In genomic region chr4:165207431-165208321, GRCh38 we compare ENCODE assay signal across 8 cellular contexts. TPM values are rescaled to one million over a fixed set of nuclear protein-coding genes. Genes with fewer than 3 reads are reported as not detected.
DNase-seq lines count a peak whose midpoint lies in the region; ATAC-seq and FAIRE-seq lines count a peak whose summit lies in the region.

Gene KLHL2, plus strand, starts transcription at chr4:165207561. Its CDS starts 316 bp downstream, at chr4:165207877.

- peak within 1 kb of the TSS; percentile 77 for H3K9ac ChIP-seq in HUES6 (ENCODE audit: low read length)

- no peak within 1 kb of the TSS for H3K27ac ChIP-seq in HUES6 (ENCODE audit: low read depth, low read length)
- H3K27ac ChIP-seq in SJCRH30, result no peak within 1 kb of the TSS
- peak within 1 kb of the TSS; percentile 90 for H3K27ac ChIP-seq in temporal lobe (ENCODE audit: low read depth, low read length)

- no peaks in the 10 kb centered on the region for H3K36me3 ChIP-seq in HUES6 (ENCODE audit: control insufficient read depth, insufficient read depth, low read length)
- no peaks in the 10 kb centered on the region for H3K36me3 ChIP-seq in SJCRH30

- peaks cover 34% of the 10 kb centered on the region for H3K4me1 ChIP-seq in HUES6 (ENCODE audit: control insufficient read depth, insufficient read depth, low read length)
- no peaks in the 10 kb centered on the region for H3K4me1 ChIP-seq in SJCRH30

- no peaks in the 10 kb centered on the region for H3K9me3 ChIP-seq in HUES6 (ENCODE audit: control insufficient read depth, insufficient read depth, low read depth, low read length)
- no peaks in the 10 kb centered on the region for H3K9me3 ChIP-seq in SJCRH30 (replicated peaks)

- no peak for FAIRE-seq in frontal cortex (lab: Jason Lieb, UNC)

- peak within 1 kb of the TSS; percentile 79 for H3K4me3 ChIP-seq in HUES6 (ENCODE audit: low read depth, low read length)
- H3K4me3 ChIP-seq in SJCRH30, result peak within 1 kb of the TSS; percentile 73

- peak; percentile 72 for DNase-seq in DMS153 treated with DMSO at 0.1 percent for 48 hours (lab: John Stamatoyannopoulos, UW; ENCODE audit: unreplicated experiment)
- peak; percentile 48 to 62 for DNase-seq in SJCRH30
- peak; percentile 14 to 60 (median 20) for DNase-seq in activated naive CD4-positive, alpha-beta T cell (lab: John Stamatoyannopoulos, UW)
- DNase-seq in frontal cortex (ENCODE audit: low spot score in 2 of 2), result peak; percentile 82 to 90
- DNase-seq in nucleus accumbens (lab: John Stamatoyannopoulos, UW), result peak in 52 of 56 donors; percentile 6 to 87 (median 69)

- ATAC-seq in GM21390 (IDR thresholded peaks at IDR 0.05; ENCODE audit: unreplicated experiment), result peak; percentile 89

- H3K27me3 ChIP-seq in HUES6 (ENCODE audit: control insufficient read depth, insufficient read depth, low read length), result peaks cover 25% of the 10 kb centered on the region
- H3K27me3 ChIP-seq in SJCRH30, result no peaks in the 10 kb centered on the region

RNA-seq across cellular contexts. Expression of gene KLHL2, which starts in this region (rescaled TPM):
- total RNA-seq in SJCRH30 (2014; rRNA removed; shearing (Covaris generic)), result 12.5 and 17.2 TPM in 2 replicates
- total RNA-seq in frontal cortex, result 81.1 TPM
- total RNA-seq in temporal lobe, result 51.6 TPM

Comparison
In these comparisons a context has a peak if more than half of its experiments do, and no peak if none do; other contexts are left out.
1. DNase-seq: peak in every context shown above with its lines; median percentile 86 in frontal cortex; 72 in DMS153 treated with DMSO at 0.1 percent for 48 hours; 69 in nucleus accumbens; 55 in SJCRH30; 20 in activated naive CD4-positive, alpha-beta T cell.